Comparison of ENCODE assay signal across 13 cellular contexts in genomic region chr5:87393331-87393730, GRCh38. TPM values are rescaled to one million over a fixed set of nuclear protein-coding genes. Genes with fewer than 3 reads are reported as not detected.
DNase-seq lines count a peak whose midpoint lies in the region; ATAC-seq, FAIRE-seq and TF ChIP-seq lines count a peak whose summit lies in the region.
"Had no signal": no experiment of that assay in that cellular context is flagged by ENCODE, and none has a peak within 500 bp of the region (broad histone marks: within the 10 kb centered on the region; RNA-seq: fewer than 3 reads in every experiment).

No MANE protein-coding gene starts in this region.

- FAIRE-seq in endothelial cell of umbilical vein (lab: Jason Lieb, UNC): peak; percentile 63

- H3K9ac ChIP-seq in endothelial cell of umbilical vein (replicated peaks; ENCODE audit: extremely low read depth, insufficient read depth, low read length): peak overlapping the region; percentile 53

- DNase-seq in AG09309 (ENCODE audit: low read depth) (peak; percentile 64), RKO (ENCODE audit: low spot score) (peak; percentile 77), endothelial cell of umbilical vein (ENCODE audit: low read depth, low spot score) (peak; percentile 79), non-pigmented ciliary epithelial cell (ENCODE audit: low read depth) (peak; percentile 68), activated gamma-delta T cell (lab: John Stamatoyannopoulos, UW) (no peak), lower leg skin (ENCODE audit: low spot score in 2 of 2) (no peak)
- DNase-seq: activated T-cell treated with anti-CD3 and anti-CD28 coated beads, Interleukin-2, amount 50 U/mL, for 4 hours; CD4-positive, alpha-beta T cell; NCI-H2029 had no signal

- no TSS peak for BruUV-seq in endothelial cell of umbilical vein (replicated peaks; lab: Mats Ljungman, UMichigan)

- no peak overlapping the region for H2AFZ ChIP-seq in endothelial cell of umbilical vein (ENCODE audit: low read depth, low read length)

- peaks cover 20% of the 10 kb centered on the region for H3K79me2 ChIP-seq in endothelial cell of umbilical vein (ENCODE audit: control insufficient read depth, insufficient read depth, low read length)

- dilution Hi-C loops in endothelial cell of umbilical vein (cut with MboI; ENCODE audit: extremely low pct_ligation_motif_present, low sequenced_read_pairs): no loop called here

- ATAC-seq in GM18498 (IDR thresholded peaks at IDR 0.05; ENCODE audit: unreplicated experiment): no peak
- no peak for ATAC-seq in GM19395 (IDR thresholded peaks at IDR 0.05; ENCODE audit: unreplicated experiment)
- ATAC-seq: activated T-cell treated with anti-CD3 and anti-CD28 coated beads, Interleukin-2, amount 50 U/mL, for 4 hours had no signal

- CTCF ChIA-PET in endothelial cell of umbilical vein (lab: Charles Lee): interaction anchor here (1.1 to 1.8 kb wide), 2 partner anchors 9 to 323 kb away, joined by 4 to 7 read pairs; no protein-coding TSS in a partner anchor

- H3K27ac ChIP-seq in endothelial cell of umbilical vein (ENCODE audit: insufficient read depth, low read depth, low read length): peak overlapping the region; percentile 91
- H3K27ac ChIP-seq: neutrophil, VCaP had no signal

- POLR2A ChIA-PET in endothelial cell of umbilical vein (lab: Charles Lee): no interaction called here

- intact Hi-C loops in endothelial cell of umbilical vein (cut with micrococcal nuclease) (loop anchor here (1.0 to 5.0 kb wide), 3 partner anchors 125 to 273 kb away; no protein-coding TSS in a partner anchor), lower leg skin (cut with DNase I; ENCODE audit: low total_unique reads) (no loop called here)

- H3K36me3 ChIP-seq in endothelial cell of umbilical vein (ENCODE audit: control insufficient read depth in 2 of 2, extremely low read depth in 1 of 2, insufficient read depth in 2 of 2, low read length in 2 of 2): peaks cover 13 to 43% of the 10 kb centered on the region in 2 experiments

- H3K9me3 ChIP-seq in endothelial cell of umbilical vein (replicated peaks; ENCODE audit: control insufficient read depth, insufficient read depth, low read length): no peaks in the 10 kb centered on the region
- H3K9me3 ChIP-seq: neutrophil had no signal

- H4K20me1 ChIP-seq in endothelial cell of umbilical vein (replicated peaks; ENCODE audit: control insufficient read depth, extremely low read depth, insufficient read depth, low read length): no peaks in the 10 kb centered on the region

- WGBS in lower leg skin, 2 donors: 47 to 56% methylated on average over 2 of the region's 2 CpGs

- H3K4me3 ChIP-seq in AG09309 (ENCODE audit: control insufficient read depth, low read depth, low read length) (no peak overlapping the region), endothelial cell of umbilical vein (replicated peaks in 1 of 3; ENCODE audit: insufficient read depth in 1 of 3, low read depth in 1 of 3, low read length in 3 of 3) (no peak overlapping the region), lower leg skin (ENCODE audit: low read depth, poor library complexity, severe bottlenecking) (no peak overlapping the region)

- peak overlapping the region; percentile 44 for H3K4me2 ChIP-seq in endothelial cell of umbilical vein (ENCODE audit: insufficient read depth, low read length)

- peaks cover 25% of the 10 kb centered on the region for H3K4me1 ChIP-seq in endothelial cell of umbilical vein (ENCODE audit: control insufficient read depth, extremely low read depth, insufficient read depth, low read length)

- no peak for TF ChIP-seq POLR2A in endothelial cell of umbilical vein (IDR thresholded peaks at IDR 0.05; ENCODE audit: low read depth, low read length)
- TF ChIP-seq POLR2A in lower leg skin (IDR thresholded peaks at IDR 0.05): no peak

- no peaks in the 10 kb centered on the region for H3K27me3 ChIP-seq in endothelial cell of umbilical vein (ENCODE audit: control insufficient read depth in 2 of 2, insufficient read depth in 2 of 2, low read length in 2 of 2)
- H3K27me3 ChIP-seq: neutrophil had no signal

- H3K9me1 ChIP-seq in endothelial cell of umbilical vein (replicated peaks; ENCODE audit: control insufficient read depth, extremely low read depth, insufficient read depth, low read length): no peaks in the 10 kb centered on the region

- no peak for TF ChIP-seq CTCF in AG09309 (IDR thresholded peaks at IDR 0.05; ENCODE audit: control insufficient read depth, insufficient read depth, low read depth, low read length, missing control alignments)
- TF ChIP-seq CTCF in endothelial cell of umbilical vein (IDR thresholded peaks at IDR 0.05; ENCODE audit: extremely low read depth in 1 of 2, insufficient read depth in 1 of 2, low read depth in 1 of 2, low read length in 2 of 2): no peak
- no peak for TF ChIP-seq CTCF in lower leg skin (IDR thresholded peaks at IDR 0.05)

TF ChIP-seq in endothelial cell of umbilical vein, 7 proteins besides CTCF, POLR2A, EP300 and RAD21:
- TF ChIP-seq MAX (IDR thresholded peaks at IDR 0.05; ENCODE audit: insufficient read depth, insufficient read length) (no peak), POLR2AphosphoS5 (IDR thresholded peaks at IDR 0.05; ENCODE audit: insufficient read depth, low read depth, low read length) (no peak), EZH2 (IDR thresholded peaks at IDR 0.05; ENCODE audit: borderline replicate concordance, low read depth, low read length, severe bottlenecking) (no peak), MYC (IDR thresholded peaks at IDR 0.05; ENCODE audit: low read depth, low read length) (no peak), GATA2 (IDR thresholded peaks at IDR 0.05; ENCODE audit: insufficient read depth, insufficient read length, low read depth, low read length) (no peak), JUN (IDR thresholded peaks at IDR 0.05; ENCODE audit: borderline replicate concordance, insufficient read depth, insufficient read length, low read depth) (peak; percentile 84), FOS (IDR thresholded peaks at IDR 0.05; ENCODE audit: borderline replicate concordance, insufficient read depth, low read length) (peak; percentile 79)

RNA-seq across cellular contexts. Expression of gene CCNH, which starts 19.4 kb away (rescaled TPM):
- total RNA-seq in endothelial cell of umbilical vein (50.6 and 54.1 TPM in 2 replicates), lower leg skin (10 to 100 TPM; 44.1 to 82.3 (median 66.5) TPM)
- 22.1 and 47.9 TPM in 2 replicates for polyA plus RNA-seq in endothelial cell of umbilical vein
- 45.8 and 58.1 TPM in 2 replicates for polyA plus RNA-seq in endothelial cell of umbilical vein (2011; cell fraction: cytosol; rRNA removed)
- polyA plus RNA-seq in endothelial cell of umbilical vein (2011; cell fraction: nucleus; rRNA removed): 62.4 and 80.4 TPM in 2 replicates
- polyA plus RNA-seq in endothelial cell of umbilical vein (2012): 45.6 and 59.8 TPM in 2 replicates
- 73.7 and 94.4 TPM in 2 replicates for polyA minus RNA-seq in endothelial cell of umbilical vein
- polyA minus RNA-seq in endothelial cell of umbilical vein (2011; cell fraction: cytosol; rRNA and poly(A)+ RNA removed): 37.4 TPM
- 150 and 193 TPM in 2 replicates for polyA minus RNA-seq in endothelial cell of umbilical vein (2011; cell fraction: nucleus; rRNA and poly(A)+ RNA removed)

Comparison
In these comparisons a context has a peak if more than half of its experiments do, and no peak if none do; other contexts are left out.
1. DNase-seq: peak in AG09309 (single experiment), RKO (single experiment), endothelial cell of umbilical vein (single experiment) and non-pigmented ciliary epithelial cell (single experiment); none in activated gamma-delta T cell (single experiment) and lower leg skin (0 of 2).